In genomic region chr2:24977631-24978030, GRCh38 we compare ENCODE assay signal across 23 cellular contexts. TPM values are rescaled to one million over a fixed set of nuclear protein-coding genes. Genes with fewer than 3 reads are reported as not detected.
DNase-seq lines count a peak whose midpoint lies in the region; ATAC-seq, FAIRE-seq and TF ChIP-seq lines count a peak whose summit lies in the region.
"Had no signal": no experiment of that assay in that cellular context is flagged by ENCODE, and none has a peak within 500 bp of the region (broad histone marks: within the 10 kb centered on the region; RNA-seq: fewer than 3 reads in every experiment).

No MANE protein-coding gene starts in this region.

- intact Hi-C loops in GM12878 (cut with micrococcal nuclease; ENCODE audit: unreplicated experiment) (loop anchor here (10.0 kb wide), 1 partner anchor 587 kb away; no protein-coding TSS in a partner anchor), HepG2 (cut with micrococcal nuclease; ENCODE audit: unreplicated experiment) (no loop called here)

- no peaks in the 10 kb centered on the region for H3K36me3 ChIP-seq in DOHH2 (ENCODE audit: control insufficient read depth, low read length)
- no peaks in the 10 kb centered on the region for H3K36me3 ChIP-seq in GM12878 (ENCODE audit: control insufficient read depth in 2 of 2, insufficient read depth in 2 of 2, low read length in 1 of 2)
- H3K36me3 ChIP-seq in HepG2 (replicated peaks in 1 of 2; ENCODE audit: control insufficient read depth in 1 of 2, insufficient read depth in 2 of 2, low read length in 2 of 2) = no peaks in the 10 kb centered on the region
- H3K36me3 ChIP-seq: BLaER1, HAP-1 had no signal

- in situ Hi-C loops in GM12878 (cut with MboI) = loop anchor here (5.0 kb wide), 2 partner anchors 150 to 220 kb away; no protein-coding TSS in a partner anchor
- in situ Hi-C loops in HepG2 (cut with HindIII; ENCODE audit: extremely low pct_ligation_motif_present, low pct_unique_long_range_greater_than_20kb) = loop anchor here (5.0 kb wide), 2 partner anchors 155 to 220 kb away; no protein-coding TSS in a partner anchor

- no TSS peak for BruUV-seq in GM12878 (replicated peaks; lab: Mats Ljungman, UMichigan)
- no TSS peak for BruUV-seq in HepG2 (replicated peaks; lab: Mats Ljungman, UMichigan)

- no peaks in the 10 kb centered on the region for H3K9me2 ChIP-seq in DOHH2 (replicated peaks; ENCODE audit: control insufficient read depth, low read length)

- DNase-seq in A549 (ENCODE audit: low read depth in 1 of 2, low spot score in 1 of 2) (no peak), GM12878 (ENCODE audit: low read depth, low spot score) (no peak), HepG2 (ENCODE audit: low spot score) (peak; percentile 45), NCI-H82 (lab: John Stamatoyannopoulos, UW) (no peak)
- DNase-seq in activated naive CD4-positive, alpha-beta T cell (lab: John Stamatoyannopoulos, UW) = no peak
- DNase-seq: 8988T; Caco-2; CD4-positive, CD25-positive, alpha-beta regulatory T cell; CD8-positive, alpha-beta T cell; DMS153; DND-41; EL; GDM1; GOT3; HFFc6 had no signal

- POLR2A ChIA-PET in A549 (lab: Yijun Ruan, JAX) = no interaction called here
- POLR2A ChIA-PET in GM12878 (lab: Charles Lee) = no interaction called here
- POLR2A ChIA-PET in HepG2 (lab: Yijun Ruan, JAX) = no interaction called here

- TF ChIP-seq CTCF in A549 (IDR thresholded peaks at IDR 0.05) = no peak
- no peak for TF ChIP-seq CTCF in DOHH2 (IDR thresholded peaks at IDR 0.05; ENCODE audit: low read depth, low read length, poor library complexity, severe bottlenecking)
- TF ChIP-seq CTCF in GM12878 (IDR thresholded peaks at IDR 0.05 in 2 of 3, conservative IDR thresholded peaks at IDR 0.05 in 1 of 3; ENCODE audit: control insufficient read depth in 2 of 3, extremely low read depth in 1 of 3, insufficient read depth in 1 of 3, low read depth in 3 of 3, low read length in 3 of 3) = no peak
- TF ChIP-seq CTCF in HepG2 (CRISPR knock-in tag; IDR thresholded peaks at IDR 0.05) = no peak

- peaks cover 7% of the 10 kb centered on the region; the same call in 2 of the 3 replicates for H3K4me1 ChIP-seq in A549
- H3K4me1 ChIP-seq in DOHH2 (ENCODE audit: control insufficient read depth, low read length) = peaks cover 14% of the 10 kb centered on the region
- no peaks in the 10 kb centered on the region for H3K4me1 ChIP-seq in GM12878 (ENCODE audit: control insufficient read depth, insufficient read depth, low read length)
- H3K4me1 ChIP-seq in HepG2 (ENCODE audit: insufficient read depth, low read length) = peaks cover 55% of the 10 kb centered on the region
- H3K4me1 ChIP-seq: Caco-2 had no signal

- H3K27ac ChIP-seq in A549 = no peak overlapping the region
- H3K27ac ChIP-seq in DOHH2 (ENCODE audit: low read depth, low read length) = no peak overlapping the region
- no peak overlapping the region for H3K27ac ChIP-seq in GM12878 (ENCODE audit: control insufficient read depth, insufficient read depth)
- peak overlapping the region; percentile 14 for H3K27ac ChIP-seq in HepG2 (ENCODE audit: extremely low read length, insufficient read depth, low read length)
- H3K27ac ChIP-seq: BLaER1, C4-2B had no signal

- H3K27me3 ChIP-seq in DOHH2 (ENCODE audit: control insufficient read depth, low read length) (no peaks in the 10 kb centered on the region), GM12878 (replicated peaks in 1 of 2; ENCODE audit: control insufficient read depth in 2 of 2, insufficient read depth in 2 of 2, low read length in 1 of 2) (no peaks in the 10 kb centered on the region), HepG2 (ENCODE audit: control insufficient read depth in 1 of 2, insufficient read depth in 2 of 2, low read length in 2 of 2) (no peaks in the 10 kb centered on the region; a peak in 1 of 5 replicates)
- H3K27me3 ChIP-seq: BLaER1 had no signal

- no peak for ATAC-seq in A549
- ATAC-seq in GM12878 = no peak
- peak; percentile 54 for ATAC-seq in HepG2
- no peak for ATAC-seq in GM19351 (IDR thresholded peaks at IDR 0.05; ENCODE audit: unreplicated experiment)
- ATAC-seq: CD8-positive, alpha-beta T cell had no signal

- H3K79me2 ChIP-seq in DOHH2 (ENCODE audit: control insufficient read depth, low read length) (peaks cover 12% of the 10 kb centered on the region), GM12878 (ENCODE audit: control insufficient read depth, insufficient read depth, low read length) (peaks cover 2% of the 10 kb centered on the region), HepG2 (ENCODE audit: insufficient read depth, low read length) (peaks cover 2% of the 10 kb centered on the region)

- SMC1A ChIA-PET in GM12878 (lab: Charles Lee; ENCODE audit: uncharacterized antibody, unreplicated experiment) = interaction anchor here (1.4 to 5.6 kb wide), 2 partner anchors 151 to 218 kb away, joined by 8 to 74 read pairs; no protein-coding TSS in a partner anchor

- H3K9me3 ChIP-seq in A549 (no peaks in the 10 kb centered on the region), DOHH2 (ENCODE audit: control insufficient read depth, insufficient read depth, low read length) (no peaks in the 10 kb centered on the region), GM12878 (replicated peaks; ENCODE audit: control insufficient read depth, insufficient read depth, low read length) (no peaks in the 10 kb centered on the region), HepG2 (ENCODE audit: low read length) (no peaks in the 10 kb centered on the region)
- H3K9me3 ChIP-seq: BLaER1, Caco-2, HAP-1 had no signal

- TF ChIP-seq EP300 in A549 (IDR thresholded peaks at IDR 0.05) = no peak
- TF ChIP-seq EP300 in GM12878 (IDR thresholded peaks at IDR 0.05; ENCODE audit: borderline replicate concordance in 1 of 2, control insufficient read depth in 1 of 2, low read depth in 2 of 2, low read length in 2 of 2) = no peak
- TF ChIP-seq EP300 in HepG2 (IDR thresholded peaks at IDR 0.05; ENCODE audit: low read depth in 2 of 2, low read length in 2 of 2) = no peak; a peak in 1 of 4 replicates
- no peak for TF ChIP-seq EP300 in HepG2 (CRISPR knock-in tag; IDR thresholded peaks at IDR 0.05; ENCODE audit: borderline replicate concordance)

- no peaks in the 10 kb centered on the region for H3F3A ChIP-seq in DOHH2 (ENCODE audit: control insufficient read depth, insufficient read depth)

- CTCF ChIA-PET in A549 (lab: Yijun Ruan, JAX) = interaction anchor here (0.7 to 8.0 kb wide), 8 partner anchors 9 to 219 kb away, joined by 3 to 375 read pairs (median 4); no protein-coding TSS in a partner anchor
- CTCF ChIA-PET in GM12878 (lab: Yijun Ruan, JAX) = interaction anchor here (0.7 to 8.0 kb wide), 7 partner anchors 116 to 567 kb away, joined by 3 to 174 read pairs (median 3); no protein-coding TSS in a partner anchor
- CTCF ChIA-PET in HepG2 (lab: Yijun Ruan, JAX; ENCODE audit: low intra/inter-chr PET ratio, low total read pairs) = no interaction called here

- FAIRE-seq in A549 (lab: Jason Lieb, UNC) = peak; percentile 46
- peak; percentile 59 for FAIRE-seq in GM12878 (lab: Jason Lieb, UNC)
- peak; percentile 34 for FAIRE-seq in HepG2 (lab: Jason Lieb, UNC)
- FAIRE-seq: GM12891, GM18507, H54 had no signal

- TF ChIP-seq RAD21 in A549 (conservative IDR thresholded peaks at IDR 0.05 in 1 of 2, IDR thresholded peaks at IDR 0.05 in 1 of 2) (no peak), GM12878 (IDR thresholded peaks at IDR 0.05; ENCODE audit: insufficient read depth, low read depth, low read length) (no peak), HepG2 (CRISPR knock-in tag; IDR thresholded peaks at IDR 0.05) (no peak)

- H3K4me2 ChIP-seq in A549 (no peak overlapping the region), DOHH2 (ENCODE audit: low read length) (peak overlapping the region; percentile 34), GM12878 (ENCODE audit: control insufficient read depth, insufficient read depth) (no peak overlapping the region), HepG2 (ENCODE audit: low read depth, low read length) (peak overlapping the region; percentile 38)
- H3K4me2 ChIP-seq: BLaER1 had no signal

- WGBS in A549 (ENCODE audit: missing lambda C conversion rate) = 67% methylated on average over 2 of the region's 2 CpGs
- WGBS in GM12878 (ENCODE audit: insufficient coverage, insufficient replicate concordance, low lambda C conversion rate, missing lambda C conversion rate) = 57% methylated on average over 2 of the region's 2 CpGs
- WGBS in HepG2 (ENCODE audit: low lambda C conversion rate) = 20% methylated on average over 2 of the region's 2 CpGs

- no peak overlapping the region for H3K4me3 ChIP-seq in A549
- no peak overlapping the region for H3K4me3 ChIP-seq in DOHH2 (ENCODE audit: low read length)
- no peak overlapping the region for H3K4me3 ChIP-seq in GM12878
- no peak overlapping the region; a peak in 1 of 6 replicates for H3K4me3 ChIP-seq in HepG2 (replicated peaks in 1 of 3; ENCODE audit: insufficient read depth in 1 of 3, low read depth in 2 of 3, low read length in 3 of 3)
- H3K4me3 ChIP-seq: BLaER1, HAP-1 had no signal

- H2AFZ ChIP-seq in GM12878 (ENCODE audit: control insufficient read depth, low read depth, low read length) (no peak overlapping the region; the same call in 1 of the 2 replicates), HepG2 (ENCODE audit: low read length) (no peak overlapping the region)

- H4K20me1 ChIP-seq in DOHH2 (ENCODE audit: control insufficient read depth, insufficient read depth, low read depth, low read length) = no peaks in the 10 kb centered on the region
- H4K20me1 ChIP-seq in GM12878 (ENCODE audit: control insufficient read depth, insufficient read depth) = no peaks in the 10 kb centered on the region
- no peaks in the 10 kb centered on the region for H4K20me1 ChIP-seq in HepG2 (ENCODE audit: insufficient read depth, low read length)
- H4K20me1 ChIP-seq: BLaER1 had no signal

- TF ChIP-seq POLR2A in A549 (IDR thresholded peaks at IDR 0.05; ENCODE audit: low read length) (no peak), GM12878 (IDR thresholded peaks at IDR 0.05; ENCODE audit: low read depth, low read length) (no peak), HepG2 (IDR thresholded peaks at IDR 0.05; ENCODE audit: insufficient read depth in 1 of 2, low read depth in 2 of 2, low read length in 2 of 2) (no peak)

- RAD21 ChIA-PET in GM12878 (lab: Charles Lee; ENCODE audit: unreplicated experiment) = interaction anchor here (1.0 to 3.6 kb wide), 3 partner anchors 128 to 218 kb away, joined by 3 to 97 read pairs (median 3); no protein-coding TSS in a partner anchor

- no peak overlapping the region for H3K9ac ChIP-seq in GM12878 (ENCODE audit: control insufficient read depth, insufficient read depth, low read length)
- H3K9ac ChIP-seq in HepG2 (ENCODE audit: insufficient read depth, low read depth, low read length) = no peak overlapping the region
- H3K9ac ChIP-seq: BLaER1 had no signal

RNA-seq across cellular contexts. Expression of gene DNAJC27, which starts 5.9 kb away (rescaled TPM):
- 5.2 and 7.8 TPM in 2 replicates for polyA plus RNA-seq in A549 (2011; rRNA removed)
- 1.2 TPM in 2 replicates for polyA plus RNA-seq in A549 (2012; cell fraction: cytosol; rRNA removed)
- 1.4 and 2.2 TPM in 2 replicates for polyA plus RNA-seq in A549 (2012; cell fraction: nucleus; rRNA removed)
- 2.3 to 3.0 TPM (median 2.6 TPM) in 3 replicates for polyA plus RNA-seq in A549 (2017; fragmentation: RNase III; extraction: RNeasy Plus Mini Kit Qiagen cat#74134 plus additional on column Dnase treatment)
- polyA minus RNA-seq in A549 (2011; rRNA and poly(A)+ RNA removed) = 3.6 and 4.2 TPM in 2 replicates
- total RNA-seq in GM12878 (2013; cell fraction: nucleolus; rRNA removed) = 26.2 and 31.4 TPM in 2 replicates
- 3.7 and 4.9 TPM in 2 replicates for total RNA-seq in GM12878 (2014; rRNA removed)
- 4.5 and 4.8 TPM in 2 replicates for total RNA-seq in GM12878 (2014; rRNA removed; fragmentation: Illumina TruSeq; extraction: Trizol)
- total RNA-seq in GM12878 (2021) = 2.8 and 3.6 TPM in 2 replicates
- polyA plus RNA-seq in GM12878 (2011; ENCODE audit: low read depth) = 2.1 TPM
- 6.7 and 9.3 TPM in 2 replicates for polyA plus RNA-seq in GM12878 (2011; rRNA removed)
- polyA plus RNA-seq in GM12878 (2011; cell fraction: cytosol; rRNA removed) = 2.6 and 3.6 TPM in 2 replicates
- 8.1 and 10.4 TPM in 2 replicates for polyA plus RNA-seq in GM12878 (2011; cell fraction: nucleus; rRNA removed)
- 2.2 and 2.8 TPM in 2 replicates for polyA plus RNA-seq in GM12878 (2012)
- polyA plus RNA-seq in GM12878 (2014; fragmentation: Illumina TruSeq; extraction: Trizol) = 5.4 and 7.8 TPM in 2 replicates
- 1 to 10 TPM in 1 of 2 experiments, under 1 TPM in 1; 0.95 to 1.3 TPM for polyA plus RNA-seq in GM12878 (2014; fragmentation: Nextera tagmentation; extraction: Ambion mirVana)
- polyA plus RNA-seq in GM12878 (2014; rRNA removed) = 3.7 and 9.6 TPM in 2 replicates
- polyA plus RNA-seq in GM12878 (2016; fragmentation: Nextera tagmentation; extraction: Ambion mirVana) = 1 to 10 TPM; 2.9 TPM
- 4.5 and 6.4 TPM in 2 replicates for polyA minus RNA-seq in GM12878 (2011; rRNA and poly(A)+ RNA removed)
- 1.7 and 2.4 TPM in 2 replicates for polyA minus RNA-seq in GM12878 (2011; cell fraction: cytosol; rRNA and poly(A)+ RNA removed)
- 5.7 and 6.8 TPM in 2 replicates for polyA minus RNA-seq in GM12878 (2011; cell fraction: nucleus; rRNA and poly(A)+ RNA removed)
- total RNA-seq in HepG2 (2016; rRNA removed; fragmentation: Illumina TruSeq; extraction: Trizol) = 2.3 and 3.1 TPM in 2 replicates
- 0.79 and 1.5 TPM in 2 replicates for total RNA-seq in HepG2 (2016; cell fraction: cytosol; rRNA removed; fragmentation: Illumina TruSeq; extraction: Trizol; ENCODE audit: low read depth)
- 2.2 and 3.0 TPM in 2 replicates for total RNA-seq in HepG2 (2016; cell fraction: insoluble cytoplasmic fraction; rRNA removed; fragmentation: Illumina TruSeq; extraction: Trizol)
- 1.4 and 1.5 TPM in 2 replicates for total RNA-seq in HepG2 (2016; cell fraction: membrane; rRNA removed; fragmentation: Illumina TruSeq; extraction: Trizol)
- total RNA-seq in HepG2 (2016; cell fraction: nucleus; rRNA removed; fragmentation: Illumina TruSeq; extraction: Trizol) = 7.0 and 8.0 TPM in 2 replicates
- 3.7 TPM in 2 replicates for polyA plus RNA-seq in HepG2 (2011; rRNA removed)
- 1.2 and 1.8 TPM in 2 replicates for polyA plus RNA-seq in HepG2 (2011; cell fraction: cytosol; rRNA removed)
- polyA plus RNA-seq in HepG2 (2011; cell fraction: nucleus; rRNA removed) = 6.6 and 7.5 TPM in 2 replicates
- 3.3 and 3.4 TPM in 2 replicates for polyA plus RNA-seq in HepG2 (2012)
- polyA plus RNA-seq in HepG2 (2016; cell fraction: cytosol; fragmentation: Illumina TruSeq; extraction: Trizol; ENCODE audit: low read depth) = 0.52 and 1.00 TPM in 2 replicates
- 1.5 and 1.7 TPM in 2 replicates for polyA plus RNA-seq in HepG2 (2016; cell fraction: insoluble cytoplasmic fraction; fragmentation: Illumina TruSeq; extraction: Trizol; ENCODE audit: low read depth)
- 1.0 TPM in 2 replicates for polyA plus RNA-seq in HepG2 (2016; cell fraction: membrane; fragmentation: Illumina TruSeq; extraction: Trizol; ENCODE audit: low read depth)
- 5.5 and 6.3 TPM in 2 replicates for polyA plus RNA-seq in HepG2 (2016; cell fraction: nucleus; fragmentation: Illumina TruSeq; extraction: Trizol; ENCODE audit: insufficient read depth, low read depth)
- polyA minus RNA-seq in HepG2 (2011; rRNA and poly(A)+ RNA removed; ENCODE audit: low replicate concordance) = 2.1 and 3.3 TPM in 2 replicates
- 1.2 and 1.5 TPM in 2 replicates for polyA minus RNA-seq in HepG2 (2011; cell fraction: cytosol; rRNA and poly(A)+ RNA removed)
- polyA minus RNA-seq in HepG2 (2011; cell fraction: nucleus; rRNA and poly(A)+ RNA removed) = 18.9 and 22.9 TPM in 2 replicates

RNA-seq across cellular contexts. Expression of gene ADCY3, which starts 57.6 kb away (rescaled TPM):
- polyA plus RNA-seq in A549 (2011; rRNA removed) (37.4 and 52.5 TPM in 2 replicates), A549 (2017; fragmentation: RNase III; extraction: RNeasy Plus Mini Kit Qiagen cat#74134 plus additional on column Dnase treatment) (58.5 to 65.4 TPM (median 58.8 TPM) in 3 replicates), GM12878 (2011; rRNA removed) (31.0 and 53.2 TPM in 2 replicates), GM12878 (2014; fragmentation: Illumina TruSeq; extraction: Trizol) (44.4 and 72.7 TPM in 2 replicates), GM12878 (2014; fragmentation: Nextera tagmentation; extraction: Ambion mirVana) (1 to 10 TPM; 2.8 to 8.6 TPM), GM12878 (2014; rRNA removed) (90.5 and 107 TPM in 2 replicates), GM12878 (2016; fragmentation: Nextera tagmentation; extraction: Ambion mirVana) (10 to 100 TPM; 13.2 to 17.2 TPM), HepG2 (2011; rRNA removed) (0.40 and 0.61 TPM in 2 replicates)
- polyA plus RNA-seq in A549 (2012; cell fraction: cytosol; rRNA removed) = 104 and 117 TPM in 2 replicates
- polyA plus RNA-seq in A549 (2012; cell fraction: nucleus; rRNA removed) = 190 and 252 TPM in 2 replicates
- polyA minus RNA-seq in A549 (2011; rRNA and poly(A)+ RNA removed) = 117 and 124 TPM in 2 replicates
- total RNA-seq in GM12878 (2013; cell fraction: nucleolus; rRNA removed) = 60.6 and 79.4 TPM in 2 replicates
- total RNA-seq in GM12878 (2014; rRNA removed) (58.9 and 75.6 TPM in 2 replicates), GM12878 (2014; rRNA removed; fragmentation: Illumina TruSeq; extraction: Trizol) (44.9 and 47.5 TPM in 2 replicates), GM12878 (2021) (88.2 and 102 TPM in 2 replicates), HepG2 (2016; rRNA removed; fragmentation: Illumina TruSeq; extraction: Trizol) (0.11 TPM in 1 of 2 replicates, not detected in the other)
- polyA plus RNA-seq in GM12878 (2011; ENCODE audit: low read depth) = 37.7 TPM
- 63.0 and 77.4 TPM in 2 replicates for polyA plus RNA-seq in GM12878 (2011; cell fraction: cytosol; rRNA removed)
- polyA plus RNA-seq in GM12878 (2011; cell fraction: nucleus; rRNA removed) = 194 and 225 TPM in 2 replicates
- 70.8 and 89.9 TPM in 2 replicates for polyA plus RNA-seq in GM12878 (2012)
- 97.7 and 107 TPM in 2 replicates for polyA minus RNA-seq in GM12878 (2011; rRNA and poly(A)+ RNA removed)
- polyA minus RNA-seq in GM12878 (2011; cell fraction: cytosol; rRNA and poly(A)+ RNA removed) = 27.8 and 33.1 TPM in 2 replicates
- 30.9 and 55.5 TPM in 2 replicates for polyA minus RNA-seq in GM12878 (2011; cell fraction: nucleus; rRNA and poly(A)+ RNA removed)
- not detected in 2 replicates for total RNA-seq in HepG2 (2016; cell fraction: cytosol; rRNA removed; fragmentation: Illumina TruSeq; extraction: Trizol; ENCODE audit: low read depth)
- 0.13 and 0.21 TPM in 2 replicates for total RNA-seq in HepG2 (2016; cell fraction: insoluble cytoplasmic fraction; rRNA removed; fragmentation: Illumina TruSeq; extraction: Trizol)
- total RNA-seq in HepG2 (2016; cell fraction: membrane; rRNA removed; fragmentation: Illumina TruSeq; extraction: Trizol) = 0.21 TPM in 1 of 2 replicates, not detected in the other
- total RNA-seq in HepG2 (2016; cell fraction: nucleus; rRNA removed; fragmentation: Illumina TruSeq; extraction: Trizol) = not detected in 2 replicates
- 0.10 and 0.42 TPM in 2 replicates for polyA plus RNA-seq in HepG2 (2011; cell fraction: cytosol; rRNA removed)
- polyA plus RNA-seq in HepG2 (2011; cell fraction: nucleus; rRNA removed) = 1.8 and 2.6 TPM in 2 replicates
- 0.12 and 0.13 TPM in 2 replicates for polyA plus RNA-seq in HepG2 (2012)
- not detected in 2 replicates for polyA plus RNA-seq in HepG2 (2016; cell fraction: cytosol; fragmentation: Illumina TruSeq; extraction: Trizol; ENCODE audit: low read depth)
- polyA plus RNA-seq in HepG2 (2016; cell fraction: insoluble cytoplasmic fraction; fragmentation: Illumina TruSeq; extraction: Trizol; ENCODE audit: low read depth) = not detected in 2 replicates
- 0.36 TPM in 1 of 2 replicates, not detected in the other for polyA plus RNA-seq in HepG2 (2016; cell fraction: membrane; fragmentation: Illumina TruSeq; extraction: Trizol; ENCODE audit: low read depth)
- polyA plus RNA-seq in HepG2 (2016; cell fraction: nucleus; fragmentation: Illumina TruSeq; extraction: Trizol; ENCODE audit: insufficient read depth, low read depth) = not detected in 2 replicates
- polyA minus RNA-seq in HepG2 (2011; rRNA and poly(A)+ RNA removed; ENCODE audit: low replicate concordance) = 1.3 and 222 TPM in 2 replicates
- 1.1 and 1.8 TPM in 2 replicates for polyA minus RNA-seq in HepG2 (2011; cell fraction: cytosol; rRNA and poly(A)+ RNA removed)
- 0.77 and 1.2 TPM in 2 replicates for polyA minus RNA-seq in HepG2 (2011; cell fraction: nucleus; rRNA and poly(A)+ RNA removed)

Comparison
In these comparisons a context has a peak if more than half of its experiments do, and no peak if none do; other contexts are left out.
1. H3K4me2 ChIP-seq: peak in DOHH2 (single experiment) and HepG2 (single experiment); none in A549 (single experiment) and GM12878 (single experiment).